In genomic region chrX:133563705-133564104, GRCh38 we compare ENCODE assay signal across 19 cellular contexts.
"Had no signal": no experiment of that assay in that cellular context is flagged by ENCODE, and none has a peak within 500 bp of the region (broad histone marks: within the 10 kb centered on the region; RNA-seq: fewer than 3 reads in every experiment).

No MANE protein-coding gene starts in this region.

- H3K27me3 ChIP-seq: cardiac muscle cell, esophagus squamous epithelium, foreskin keratinocyte, neutrophil, upper lobe of right lung had no signal

- ATAC-seq: effector memory CD8-positive, alpha-beta T cell; foreskin keratinocyte; left lobe of liver; lower lobe of right lung; naive thymus-derived CD4-positive, alpha-beta T cell; stimulated activated effector memory CD8-positive, alpha-beta T cell treated with anti-CD3 and anti-CD28 coated beads, Interleukin-12 subunit alpha, Interleukin-12 subunit beta, amount 100 ng/mL, for 72 hours; stimulated activated naive CD8-positive, alpha-beta T cell treated with anti-CD3 and anti-CD28 coated beads, Interleukin-15, Interleukin-2, amounts not matched to agents 100 U/mL and 50 U/mL, for 24 hours; upper lobe of right lung had no signal

- H3K4me3 ChIP-seq: cardiac muscle cell, esophagus squamous epithelium, lower lobe of right lung, tibial nerve, upper lobe of right lung had no signal

- H3K9me3 ChIP-seq: esophagus squamous epithelium, lower lobe of right lung, neutrophil, tibial nerve, upper lobe of right lung had no signal

- H3K4me1 ChIP-seq: esophagus squamous epithelium, foreskin keratinocyte, lower lobe of right lung, tibial nerve, upper lobe of right lung had no signal

- DNase-seq: cerebellar nuclear complex; effector memory CD8-positive, alpha-beta T cell; esophagus squamous epithelium; foreskin keratinocyte; head of caudate nucleus; hippocampal formation; kidney glomerular epithelial cell; lower lobe of right lung; naive thymus-derived CD4-positive, alpha-beta T cell; posterior cingulate gyrus; stimulated activated CD4-positive, alpha-beta T cell treated with anti-CD3 and anti-CD28 coated beads, Interleukin-4, amount 100 ng/mL, for 1 hour; stimulated activated CD8-positive, alpha-beta memory T cell treated with anti-CD3 and anti-CD28 coated beads, Interleukin-4, amount 100 ng/mL, for 48 hours; stimulated activated naive CD8-positive, alpha-beta T cell treated with anti-CD3 and anti-CD28 coated beads, Interleukin-15, Interleukin-2, amounts not matched to agents 100 U/mL and 50 U/mL, for 24 hours; upper lobe of right lung had no signal

- H3K36me3 ChIP-seq: cardiac muscle cell, esophagus squamous epithelium, lower lobe of right lung, neutrophil, tibial nerve, upper lobe of right lung had no signal

- H3K27ac ChIP-seq: esophagus squamous epithelium, foreskin keratinocyte, lower lobe of right lung, neutrophil, tibial nerve, upper lobe of right lung had no signal
